In genomic region chr16:68084504-68085258, GRCh38 we compare ENCODE assay signal across 1 cellular context.
TF ChIP-seq lines count a peak whose summit lies in the region.

No MANE protein-coding gene starts in this region.

TF ChIP-seq in HepG2, 621 proteins besides CTCF, POLR2A, EP300 and RAD21 (continued from another document):
- TF ChIP-seq HMGXB4 (CRISPR knock-in tag; IDR thresholded peaks at IDR 0.05; ENCODE audit: borderline replicate concordance in 1 of 2, low read depth in 1 of 2) (peak; percentile 79 to 84; a peak in 3 of 4 replicates), TEAD2 (CRISPR knock-in tag; IDR thresholded peaks at IDR 0.05) (no peak), ZNF160 (CRISPR knock-in tag; IDR thresholded peaks at IDR 0.05) (peak; percentile 81), KDM1A (CRISPR knock-in tag; IDR thresholded peaks at IDR 0.05) (no peak), ZNF557 (CRISPR knock-in tag; IDR thresholded peaks at IDR 0.05) (peak; percentile 93), CBX2 (IDR thresholded peaks at IDR 0.05; ENCODE audit: low read depth, low read length) (no peak), CBX2 (CRISPR knock-in tag; IDR thresholded peaks at IDR 0.05; ENCODE audit: low read depth) (no peak), SPEN (CRISPR knock-in tag; IDR thresholded peaks at IDR 0.05; ENCODE audit: low read depth) (peak; percentile 95), ZNF891 (CRISPR knock-in tag; IDR thresholded peaks at IDR 0.05) (peak; percentile 95), YEATS2 (CRISPR knock-in tag; IDR thresholded peaks at IDR 0.05; ENCODE audit: borderline replicate concordance) (peak; percentile 86), HOXD1 (CRISPR knock-in tag; IDR thresholded peaks at IDR 0.05) (peak; percentile 90), SP140L (CRISPR knock-in tag; IDR thresholded peaks at IDR 0.05; ENCODE audit: borderline replicate concordance) (peak; percentile 64; the same call in 1 of the 2 replicates), SCMH1 (CRISPR knock-in tag; IDR thresholded peaks at IDR 0.05; ENCODE audit: borderline replicate concordance) (no peak), ZNF30 (CRISPR knock-in tag; IDR thresholded peaks at IDR 0.05) (no peak), RXRB (CRISPR knock-in tag; IDR thresholded peaks at IDR 0.05; ENCODE audit: borderline replicate concordance) (peak; percentile 71), CREB3 (CRISPR knock-in tag; IDR thresholded peaks at IDR 0.05) (peak; percentile 92; the same call in 1 of the 2 replicates), REPIN1 (CRISPR knock-in tag; IDR thresholded peaks at IDR 0.05; ENCODE audit: borderline replicate concordance, low read depth) (peak; percentile 97), KLF6 (CRISPR knock-in tag; IDR thresholded peaks at IDR 0.05) (peak; percentile 96), CC2D1A (CRISPR knock-in tag; IDR thresholded peaks at IDR 0.05) (peak; percentile 92; the same call in 1 of the 2 replicates), MTF1 (CRISPR knock-in tag; IDR thresholded peaks at IDR 0.05) (peak; percentile 87), HNRNPK (IDR thresholded peaks at IDR 0.05; ENCODE audit: low read depth, low read length, poor library complexity, severe bottlenecking) (no peak), ZNF468 (CRISPR knock-in tag; IDR thresholded peaks at IDR 0.05) (peak; percentile 89; the same call in 1 of the 2 replicates), HINFP (CRISPR knock-in tag; IDR thresholded peaks at IDR 0.05; ENCODE audit: low read depth) (peak; percentile 95), THAP7 (CRISPR knock-in tag; IDR thresholded peaks at IDR 0.05) (peak; percentile 82), ZZZ3 (CRISPR knock-in tag; IDR thresholded peaks at IDR 0.05; ENCODE audit: borderline replicate concordance) (peak; percentile 76; the same call in 1 of the 2 replicates), ZNF235 (CRISPR knock-in tag; IDR thresholded peaks at IDR 0.05; ENCODE audit: borderline replicate concordance) (no peak), USF2 (IDR thresholded peaks at IDR 0.05; ENCODE audit: low read depth, low read length) (peak; percentile 43), USF2 (CRISPR knock-in tag; IDR thresholded peaks at IDR 0.05; ENCODE audit: borderline replicate concordance) (peak; percentile 81), ZNF777 (CRISPR knock-in tag; IDR thresholded peaks at IDR 0.05) (no peak; the same call in none of the 2 replicates), ZSCAN22 (CRISPR knock-in tag; IDR thresholded peaks at IDR 0.05) (no peak), ZFX (CRISPR knock-in tag; IDR thresholded peaks at IDR 0.05; ENCODE audit: low read depth) (peak; percentile 99), ZNF768 (CRISPR knock-in tag; IDR thresholded peaks at IDR 0.05) (0 out of 2 replicates have a peak, but pooled peaks have one; percentile 61), ZNF121 (CRISPR knock-in tag; IDR thresholded peaks at IDR 0.05) (peak; percentile 84), ZNF629 (CRISPR knock-in tag; conservative IDR thresholded peaks at IDR 0.05) (peak; percentile 67), JARID2 (CRISPR knock-in tag; IDR thresholded peaks at IDR 0.05; ENCODE audit: insufficient replicate concordance) (peak; percentile 86), ZNF543 (CRISPR knock-in tag; IDR thresholded peaks at IDR 0.05) (peak; percentile 94), KMT2A (CRISPR knock-in tag; IDR thresholded peaks at IDR 0.05) (peak; percentile 93), XRCC5 (optimal IDR thresholded peaks at IDR 0.05; ENCODE audit: low read length) (peak; percentile 89), ZNF24 (IDR thresholded peaks at IDR 0.05) (0 out of 2 replicates have a peak, but pooled peaks have one; percentile 19), ZUFSP (CRISPR knock-in tag; IDR thresholded peaks at IDR 0.05; ENCODE audit: borderline replicate concordance) (no peak), E2F2 (CRISPR knock-in tag; IDR thresholded peaks at IDR 0.05; ENCODE audit: borderline replicate concordance) (peak; percentile 98; the same call in 1 of the 2 replicates), KLF16 (CRISPR knock-in tag; IDR thresholded peaks at IDR 0.05) (peak; percentile 94 to 98; a peak in 3 of 4 replicates), NFIC (IDR thresholded peaks at IDR 0.05; ENCODE audit: low read length) (no peak)
- TF ChIP-seq, protein P1, sequence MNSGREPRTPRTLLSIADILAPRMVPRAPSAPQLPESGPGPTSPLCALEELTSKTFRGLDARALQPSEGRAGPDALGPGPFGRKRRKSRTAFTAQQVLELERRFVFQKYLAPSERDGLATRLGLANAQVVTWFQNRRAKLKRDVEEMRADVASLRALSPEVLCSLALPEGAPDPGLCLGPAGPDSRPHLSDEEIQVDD (CRISPR knock-in tag; IDR thresholded peaks at IDR 0.05; ENCODE audit: borderline replicate concordance): no peak; the same call in 1 of the 2 replicates
- TF ChIP-seq, protein P2, sequence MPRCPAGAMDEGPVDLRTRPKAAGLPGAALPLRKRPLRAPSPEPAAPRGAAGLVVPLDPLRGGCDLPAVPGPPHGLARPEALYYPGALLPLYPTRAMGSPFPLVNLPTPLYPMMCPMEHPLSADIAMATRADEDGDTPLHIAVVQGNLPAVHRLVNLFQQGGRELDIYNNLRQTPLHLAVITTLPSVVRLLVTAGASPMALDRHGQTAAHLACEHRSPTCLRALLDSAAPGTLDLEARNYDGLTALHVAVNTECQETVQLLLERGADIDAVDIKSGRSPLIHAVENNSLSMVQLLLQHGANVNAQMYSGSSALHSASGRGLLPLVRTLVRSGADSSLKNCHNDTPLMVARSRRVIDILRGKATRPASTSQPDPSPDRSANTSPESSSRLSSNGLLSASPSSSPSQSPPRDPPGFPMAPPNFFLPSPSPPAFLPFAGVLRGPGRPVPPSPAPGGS (CRISPR knock-in tag; IDR thresholded peaks at IDR 0.05): peak; percentile 96
- TF ChIP-seq, protein P3, sequence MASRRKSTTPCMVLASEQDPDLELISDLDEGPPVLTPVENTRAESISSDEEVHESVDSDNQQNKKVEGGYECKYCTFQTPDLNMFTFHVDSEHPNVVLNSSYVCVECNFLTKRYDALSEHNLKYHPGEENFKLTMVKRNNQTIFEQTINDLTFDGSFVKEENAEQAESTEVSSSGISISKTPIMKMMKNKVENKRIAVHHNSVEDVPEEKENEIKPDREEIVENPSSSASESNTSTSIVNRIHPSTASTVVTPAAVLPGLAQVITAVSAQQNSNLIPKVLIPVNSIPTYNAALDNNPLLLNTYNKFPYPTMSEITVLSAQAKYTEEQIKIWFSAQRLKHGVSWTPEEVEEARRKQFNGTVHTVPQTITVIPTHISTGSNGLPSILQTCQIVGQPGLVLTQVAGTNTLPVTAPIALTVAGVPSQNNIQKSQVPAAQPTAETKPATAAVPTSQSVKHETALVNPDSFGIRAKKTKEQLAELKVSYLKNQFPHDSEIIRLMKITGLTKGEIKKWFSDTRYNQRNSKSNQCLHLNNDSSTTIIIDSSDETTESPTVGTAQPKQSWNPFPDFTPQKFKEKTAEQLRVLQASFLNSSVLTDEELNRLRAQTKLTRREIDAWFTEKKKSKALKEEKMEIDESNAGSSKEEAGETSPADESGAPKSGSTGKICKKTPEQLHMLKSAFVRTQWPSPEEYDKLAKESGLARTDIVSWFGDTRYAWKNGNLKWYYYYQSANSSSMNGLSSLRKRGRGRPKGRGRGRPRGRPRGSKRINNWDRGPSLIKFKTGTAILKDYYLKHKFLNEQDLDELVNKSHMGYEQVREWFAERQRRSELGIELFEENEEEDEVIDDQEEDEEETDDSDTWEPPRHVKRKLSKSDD (CRISPR knock-in tag; IDR thresholded peaks at IDR 0.05; ENCODE audit: low read depth): peak; percentile 91
- TF ChIP-seq, protein P4, sequence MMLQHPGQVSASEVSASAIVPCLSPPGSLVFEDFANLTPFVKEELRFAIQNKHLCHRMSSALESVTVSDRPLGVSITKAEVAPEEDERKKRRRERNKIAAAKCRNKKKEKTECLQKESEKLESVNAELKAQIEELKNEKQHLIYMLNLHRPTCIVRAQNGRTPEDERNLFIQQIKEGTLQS (CRISPR knock-in tag; IDR thresholded peaks at IDR 0.05): peak; percentile 5; the same call in 1 of the 2 replicates
- TF ChIP-seq, protein P5, sequence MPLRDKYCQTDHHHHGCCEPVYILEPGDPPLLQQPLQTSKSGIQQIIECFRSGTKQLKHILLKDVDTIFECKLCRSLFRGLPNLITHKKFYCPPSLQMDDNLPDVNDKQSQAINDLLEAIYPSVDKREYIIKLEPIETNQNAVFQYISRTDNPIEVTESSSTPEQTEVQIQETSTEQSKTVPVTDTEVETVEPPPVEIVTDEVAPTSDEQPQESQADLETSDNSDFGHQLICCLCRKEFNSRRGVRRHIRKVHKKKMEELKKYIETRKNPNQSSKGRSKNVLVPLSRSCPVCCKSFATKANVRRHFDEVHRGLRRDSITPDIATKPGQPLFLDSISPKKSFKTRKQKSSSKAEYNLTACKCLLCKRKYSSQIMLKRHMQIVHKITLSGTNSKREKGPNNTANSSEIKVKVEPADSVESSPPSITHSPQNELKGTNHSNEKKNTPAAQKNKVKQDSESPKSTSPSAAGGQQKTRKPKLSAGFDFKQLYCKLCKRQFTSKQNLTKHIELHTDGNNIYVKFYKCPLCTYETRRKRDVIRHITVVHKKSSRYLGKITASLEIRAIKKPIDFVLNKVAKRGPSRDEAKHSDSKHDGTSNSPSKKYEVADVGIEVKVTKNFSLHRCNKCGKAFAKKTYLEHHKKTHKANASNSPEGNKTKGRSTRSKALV (CRISPR knock-in tag; IDR thresholded peaks at IDR 0.05): peak; percentile 87
TF ChIP-seq in HepG2: peak in this region for 429.
